In genomic region chr16:4264546-4264945, GRCh38 we compare ENCODE assay signal across 1 cellular context.
TF ChIP-seq lines count a peak whose summit lies in the region.

No MANE protein-coding gene starts in this region.

TF ChIP-seq in HepG2, 621 proteins besides CTCF, POLR2A, EP300 and RAD21:
- TF ChIP-seq CEBPZ (IDR thresholded peaks at IDR 0.05; ENCODE audit: low read length), result no peak
- TF ChIP-seq ZNF761 (CRISPR knock-in tag; conservative IDR thresholded peaks at IDR 0.05), result no peak
